19 cellular contexts compared by ENCODE assay signal in the genomic region with DNA sequence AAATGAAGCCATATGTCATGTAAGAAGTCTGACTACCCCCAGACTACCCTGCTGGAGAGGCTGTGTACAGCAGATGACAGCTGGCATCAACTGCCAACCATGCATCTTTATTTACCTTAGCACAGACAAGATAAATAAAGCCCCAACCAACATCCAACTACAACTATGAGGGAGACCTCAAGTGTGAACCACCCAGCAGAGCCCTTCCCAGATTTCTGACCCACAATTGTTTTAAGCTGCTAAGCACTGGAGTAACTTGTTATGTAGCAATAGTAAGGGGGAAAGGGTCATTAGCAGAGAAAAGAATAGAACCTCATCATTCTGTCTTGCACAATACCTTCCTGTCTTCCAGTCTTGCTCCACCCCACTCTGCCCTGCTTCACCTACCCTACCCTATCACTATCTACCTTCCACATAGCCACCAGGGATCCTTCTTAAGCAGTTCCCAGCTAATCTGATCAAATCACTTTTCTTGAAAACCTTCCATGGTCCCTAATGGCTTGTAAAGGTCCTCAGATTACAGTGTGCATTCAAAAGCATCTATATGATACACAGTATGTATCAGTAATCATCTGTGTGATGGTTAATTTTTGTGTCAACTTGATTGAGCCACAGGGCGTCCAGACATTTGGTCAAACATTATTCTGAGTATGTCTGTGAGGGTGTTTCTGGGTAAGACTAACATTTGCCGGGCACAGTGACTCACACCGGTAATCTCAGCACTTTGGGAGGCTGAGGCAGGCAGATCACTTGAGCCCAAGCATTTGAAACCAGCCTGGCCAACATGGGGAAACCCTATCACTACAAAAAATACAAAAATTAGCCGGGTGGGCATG. TPM values are rescaled to one million over a fixed set of nuclear protein-coding genes. Genes with fewer than 3 reads are reported as not detected.
DNase-seq lines count a peak whose midpoint lies in the region; ATAC-seq, FAIRE-seq and TF ChIP-seq lines count a peak whose summit lies in the region.
"Had no signal": no experiment of that assay in that cellular context is flagged by ENCODE, and none has a peak within 500 bp of the region (broad histone marks: within the 10 kb centered on the region; RNA-seq: fewer than 3 reads in every experiment).

No MANE protein-coding gene starts in this region.

- no peaks in the 10 kb centered on the region for H3K27me3 ChIP-seq in bronchial epithelial cell (ENCODE audit: control insufficient read depth, insufficient read depth, low read length)
- H3K27me3 ChIP-seq in spleen (replicated peaks in 1 of 7) = no peaks in the 10 kb centered on the region
- no peaks in the 10 kb centered on the region; the same call in 1 of the 2 replicates for H3K27me3 ChIP-seq in H7 (ENCODE audit: control insufficient read depth, insufficient read depth, low read length)
- H3K27me3 ChIP-seq: right atrium auricular region had no signal

- WGBS in spleen, 5 donors = 74 to 89% (median 84%) methylated on average over 4 of the region's 4 CpGs

- no peak for FAIRE-seq in bronchial epithelial cell (lab: Jason Lieb, UNC)
- FAIRE-seq: GM18507 had no signal

- TF ChIP-seq POLR2A in spleen (IDR thresholded peaks at IDR 0.05) = no peak

- H3K4me3 ChIP-seq in bronchial epithelial cell (ENCODE audit: low read depth, low read length) (no peak overlapping the region), spleen (no peak overlapping the region), H7 (ENCODE audit: insufficient read depth, low read depth, low read length) (no peak overlapping the region)
- H3K4me3 ChIP-seq: HAP-1, right atrium auricular region had no signal

- peak overlapping the region in 5 of 8 donors; percentile 16 to 77 (median 53) for H3K27ac ChIP-seq in spleen
- H3K27ac ChIP-seq: right atrium auricular region had no signal

- no peak overlapping the region for H3K27ac Mint-ChIP-seq in activated CD4-positive, alpha-beta T cell treated with anti-CD3 and anti-CD28 coated beads, Interleukin-2, amount 10 ng/mL, durations not matched to agents 7 days and 5 days
- H3K27ac Mint-ChIP-seq: activated CD4-positive, alpha-beta memory T cell treated with anti-CD3 and anti-CD28 coated beads, Interleukin-2, amount 10 ng/mL, durations not matched to agents 7 days and 5 days had no signal

- H3K36me3 ChIP-seq in bronchial epithelial cell (ENCODE audit: control insufficient read depth, insufficient read depth, low read length) = no peaks in the 10 kb centered on the region
- H3K36me3 ChIP-seq in spleen = no peaks in the 10 kb centered on the region
- no peaks in the 10 kb centered on the region for H3K36me3 ChIP-seq in H7 (replicated peaks; ENCODE audit: control insufficient read depth, insufficient read depth, low read length)
- H3K36me3 ChIP-seq: HAP-1, right atrium auricular region had no signal

- no peaks in the 10 kb centered on the region for H3K27me3 Mint-ChIP-seq in activated CD4-positive, alpha-beta T cell treated with anti-CD3 and anti-CD28 coated beads, Interleukin-2, amount 10 ng/mL, durations not matched to agents 7 days and 5 days
- H3K27me3 Mint-ChIP-seq: activated CD4-positive, alpha-beta memory T cell treated with anti-CD3 and anti-CD28 coated beads, Interleukin-2, amount 10 ng/mL, durations not matched to agents 7 days and 5 days had no signal

- peak; percentile 6 for DNase-seq in activated CD4-positive, alpha-beta T cell treated with anti-CD3 and anti-CD28 coated beads for 48 hours
- DNase-seq in activated CD4-positive, alpha-beta T cell treated with anti-CD3 and anti-CD28 coated beads, Interleukin-2, amount 10 ng/mL, durations not matched to agents 7 days and 5 days = no peak
- DNase-seq in NOMO-1 (lab: John Stamatoyannopoulos, UW; ENCODE audit: unreplicated experiment in 2 of 2) (peak; percentile 63 to 92), bronchial epithelial cell (ENCODE audit: low read depth) (peak; percentile 43), spleen (no peak), H7 (no peak)
- no peak for DNase-seq in activated effector memory CD4-positive, alpha-beta T cell treated with Interleukin-2 at 50 U/mL for 16 hours
- DNase-seq: activated CD4-positive, alpha-beta memory T cell treated with anti-CD3 and anti-CD28 coated beads, Interleukin-2, amount 10 ng/mL, durations not matched to agents 7 days and 5 days; central memory CD4-positive, alpha-beta T cell; DMS153; effector memory CD4-positive, alpha-beta T cell; left cardiac atrium; NCI-H2081; SW 1271 had no signal

- POLR2A ChIA-PET in activated CD4-positive, alpha-beta T cell treated with anti-CD3 and anti-CD28 coated beads, Interleukin-2, amount 10 ng/mL, durations not matched to agents 7 days and 5 days (lab: Charles Lee) = no interaction called here

- H3K9me3 Mint-ChIP-seq in activated CD4-positive, alpha-beta T cell treated with anti-CD3 and anti-CD28 coated beads, Interleukin-2, amount 10 ng/mL, durations not matched to agents 7 days and 5 days = no peaks in the 10 kb centered on the region
- H3K9me3 Mint-ChIP-seq: activated CD4-positive, alpha-beta memory T cell treated with anti-CD3 and anti-CD28 coated beads, Interleukin-2, amount 10 ng/mL, durations not matched to agents 7 days and 5 days had no signal

- no peaks in the 10 kb centered on the region for H3K9me3 ChIP-seq in spleen
- H3K9me3 ChIP-seq: right atrium auricular region had no signal

- CTCF ChIA-PET in activated CD4-positive, alpha-beta T cell treated with anti-CD3 and anti-CD28 coated beads, Interleukin-2, amount 10 ng/mL, durations not matched to agents 7 days and 5 days (lab: Charles Lee) = interaction anchor here (1.1 to 3.0 kb wide), 3 partner anchors 17 to 122 kb away, joined by 3 to 14 read pairs (median 3); no protein-coding TSS in a partner anchor

- TF ChIP-seq CTCF in bronchial epithelial cell (IDR thresholded peaks at IDR 0.05; ENCODE audit: insufficient read depth, low read length, severe bottlenecking) (no peak), spleen (IDR thresholded peaks at IDR 0.05 in 8 of 11, conservative IDR thresholded peaks at IDR 0.05 in 3 of 11) (peak in 2 of 11 experiments; percentile 14 to 16)

- no peak overlapping the region for H3K4me3 Mint-ChIP-seq in activated CD4-positive, alpha-beta T cell treated with anti-CD3 and anti-CD28 coated beads, Interleukin-2, amount 10 ng/mL, durations not matched to agents 7 days and 5 days
- H3K4me3 Mint-ChIP-seq: activated CD4-positive, alpha-beta memory T cell treated with anti-CD3 and anti-CD28 coated beads, Interleukin-2, amount 10 ng/mL, durations not matched to agents 7 days and 5 days; CD14-positive monocyte had no signal

- no peaks in the 10 kb centered on the region for H3K4me1 ChIP-seq in spleen
- H3K4me1 ChIP-seq: right atrium auricular region had no signal

- no peaks in the 10 kb centered on the region for H3K4me1 Mint-ChIP-seq in activated CD4-positive, alpha-beta T cell treated with anti-CD3 and anti-CD28 coated beads, Interleukin-2, amount 10 ng/mL, durations not matched to agents 7 days and 5 days
- H3K4me1 Mint-ChIP-seq: activated CD4-positive, alpha-beta memory T cell treated with anti-CD3 and anti-CD28 coated beads, Interleukin-2, amount 10 ng/mL, durations not matched to agents 7 days and 5 days had no signal

- ATAC-seq in HG03196 (IDR thresholded peaks at IDR 0.05; ENCODE audit: unreplicated experiment) = no peak
- ATAC-seq: left cardiac atrium had no signal

- intact Hi-C loops in spleen (cut with DNase I; ENCODE audit: low total_unique reads) = loop anchor here (10.0 kb wide), 1 partner anchor 145 kb away; no protein-coding TSS in a partner anchor

- H3K36me3 Mint-ChIP-seq in activated CD4-positive, alpha-beta T cell treated with anti-CD3 and anti-CD28 coated beads, Interleukin-2, amount 10 ng/mL, durations not matched to agents 7 days and 5 days (ENCODE audit: low read depth) = no peaks in the 10 kb centered on the region

RNA-seq across cellular contexts. Expression of a gene that starts 19.6 kb away (rescaled TPM):
- 10 to 100 TPM; 69.9 to 71.2 TPM for total RNA-seq in activated CD4-positive, alpha-beta T cell treated with anti-CD3 and anti-CD28 coated beads, Interleukin-2, amount 10 ng/mL, durations not matched to agents 7 days and 5 days
- total RNA-seq in bronchial epithelial cell (33.4 and 37.1 TPM in 2 replicates), spleen (10 to 100 TPM; 36.7 to 63.7 (median 45.6) TPM)
- 1 to 10 TPM; 3.6 to 8.0 (median 4.1) TPM for polyA plus RNA-seq in spleen
- total RNA-seq in H7 (2014; rRNA removed; shearing (Covaris generic)) = 56.6 and 79.9 TPM in 2 replicates

Comparison
In these comparisons a context has a peak if more than half of its experiments do, and no peak if none do; other contexts are left out.
1. DNase-seq: peak in activated CD4-positive, alpha-beta T cell treated with anti-CD3 and anti-CD28 coated beads for 48 hours (single experiment), NOMO-1 (2 of 2) and bronchial epithelial cell (single experiment); none in activated CD4-positive, alpha-beta T cell treated with anti-CD3 and anti-CD28 coated beads, Interleukin-2, amount 10 ng/mL, durations not matched to agents 7 days and 5 days (single experiment), spleen (single experiment), H7 (single experiment) and activated effector memory CD4-positive, alpha-beta T cell treated with Interleukin-2 at 50 U/mL for 16 hours (single experiment).